25 cellular contexts compared by ENCODE assay signal in genomic region chr9:129313331-129313955, GRCh38.
DNase-seq lines count a peak whose midpoint lies in the region; ATAC-seq and TF ChIP-seq lines count a peak whose summit lies in the region.
"Had no signal": no experiment of that assay in that cellular context is flagged by ENCODE, and none has a peak within 500 bp of the region (broad histone marks: within the 10 kb centered on the region; RNA-seq: fewer than 3 reads in every experiment).

No MANE protein-coding gene starts in this region.

- no peaks in the 10 kb centered on the region for H3K36me3 Mint-ChIP-seq in endodermal cell (ENCODE audit: low read depth)
- H3K36me3 Mint-ChIP-seq: CD4-positive, CD25-positive, alpha-beta regulatory T cell had no signal

- ATAC-seq in Right ventricle myocardium superior (ENCODE audit: poor library complexity) (no peak), upper lobe of right lung (no peak), GM18858 (IDR thresholded peaks at IDR 0.05; ENCODE audit: unreplicated experiment) (no peak)
- ATAC-seq: activated CD8-positive, alpha-beta T cell treated with anti-CD3 and anti-CD28 coated beads for 36 hours had no signal

- no peak overlapping the region for H3K4me3 ChIP-seq in right atrium auricular region
- H3K4me3 ChIP-seq in endodermal cell (ENCODE audit: low read length) = no peak overlapping the region
- no peak overlapping the region for H3K4me3 ChIP-seq in upper lobe of right lung
- no peak overlapping the region for H3K4me3 ChIP-seq in foreskin fibroblast (ENCODE audit: low read depth in 1 of 2, low read length in 2 of 2)
- H3K4me3 ChIP-seq: lung, SJSA1, skin epidermis had no signal

- no peak overlapping the region for H3K27ac ChIP-seq in right atrium auricular region
- no peak overlapping the region for H3K27ac ChIP-seq in endodermal cell (ENCODE audit: low read depth, low read length)
- no peak overlapping the region for H3K27ac ChIP-seq in upper lobe of right lung
- H3K27ac ChIP-seq: brain microvascular endothelial cell, epithelial cell of prostate, KMS-11, SJSA1, skin epidermis had no signal

- H3K27me3 ChIP-seq in right atrium auricular region (no peaks in the 10 kb centered on the region), endodermal cell (ENCODE audit: control insufficient read depth, insufficient read depth, low read length, poor library complexity, severe bottlenecking) (no peaks in the 10 kb centered on the region), upper lobe of right lung (no peaks in the 10 kb centered on the region)
- H3K27me3 ChIP-seq: brain microvascular endothelial cell, SJSA1 had no signal

- H3K9me3 Mint-ChIP-seq in endodermal cell = peaks cover 6% of the 10 kb centered on the region
- H3K9me3 Mint-ChIP-seq: activated CD8-positive, alpha-beta T cell treated with anti-CD3 and anti-CD28 coated beads for 36 hours had no signal

- no peak overlapping the region for H3K27ac Mint-ChIP-seq in endodermal cell
- H3K27ac Mint-ChIP-seq: activated CD8-positive, alpha-beta T cell treated with anti-CD3 and anti-CD28 coated beads for 36 hours had no signal

- 87 to 90% methylated on average over 7 to 10 of the region's 10 CpGs for WGBS in endodermal cell (ENCODE audit: insufficient coverage in 1 of 2, insufficient read length in 1 of 2), 2 experiments

- H3K36me3 ChIP-seq in right atrium auricular region (no peaks in the 10 kb centered on the region), endodermal cell (ENCODE audit: control insufficient read depth, insufficient read depth, low read length) (no peaks in the 10 kb centered on the region), upper lobe of right lung (no peaks in the 10 kb centered on the region)
- H3K36me3 ChIP-seq: brain microvascular endothelial cell, SJSA1 had no signal

- no peaks in the 10 kb centered on the region for H3K9me3 ChIP-seq in right atrium auricular region
- H3K9me3 ChIP-seq in endodermal cell (ENCODE audit: control insufficient read depth, low read length) = no peaks in the 10 kb centered on the region
- H3K9me3 ChIP-seq in upper lobe of right lung = no peaks in the 10 kb centered on the region
- H3K9me3 ChIP-seq: SJSA1 had no signal

- H3K27me3 Mint-ChIP-seq in endodermal cell (ENCODE audit: insufficient read depth) = peaks cover 5% of the 10 kb centered on the region
- H3K27me3 Mint-ChIP-seq: activated CD8-positive, alpha-beta T cell treated with anti-CD3 and anti-CD28 coated beads for 36 hours; CD4-positive, CD25-positive, alpha-beta regulatory T cell had no signal

- no peak overlapping the region for H3K4me3 Mint-ChIP-seq in endodermal cell
- H3K4me3 Mint-ChIP-seq: activated CD8-positive, alpha-beta T cell treated with anti-CD3 and anti-CD28 coated beads for 36 hours; CD4-positive, CD25-positive, alpha-beta regulatory T cell had no signal

- H3K4me1 ChIP-seq in right atrium auricular region (peaks cover 0 to 24% of the 10 kb centered on the region in 2 donors), endodermal cell (ENCODE audit: control insufficient read depth, insufficient read depth, low read length) (no peaks in the 10 kb centered on the region), upper lobe of right lung (peaks cover 32% of the 10 kb centered on the region)
- H3K4me1 ChIP-seq: SJSA1 had no signal

- TF ChIP-seq CTCF in right atrium auricular region (IDR thresholded peaks at IDR 0.05) (no peak), endodermal cell (conservative IDR thresholded peaks at IDR 0.05) (no peak), upper lobe of right lung (IDR thresholded peaks at IDR 0.05) (no peak), foreskin fibroblast (IDR thresholded peaks at IDR 0.05; ENCODE audit: low read depth, low read length) (no peak)

- H3K4me1 Mint-ChIP-seq in endodermal cell = no peaks in the 10 kb centered on the region

- H3K9ac ChIP-seq in endodermal cell (ENCODE audit: extremely low read depth, low read length, poor library complexity, severe bottlenecking) = no peak overlapping the region
- H3K9ac ChIP-seq: KMS-11 had no signal

- DNase-seq in right atrium auricular region (ENCODE audit: low spot score) (peak; percentile 55), Right ventricle myocardium superior (no peak), endodermal cell (peak; percentile 38), posterior vena cava (ENCODE audit: low spot score) (peak; percentile 49), upper lobe of right lung (peak; percentile 37), NCI-H1417 treated with DMSO at 0.1 percent for 48 hours (lab: John Stamatoyannopoulos, UW) (no peak), foreskin fibroblast (no peak)
- DNase-seq: activated CD4-positive, CD25-positive, alpha-beta regulatory T cell; activated CD8-positive, alpha-beta T cell treated with anti-CD3 and anti-CD28 coated beads for 36 hours; activated naive CD4-positive, alpha-beta T cell; amniotic stem cell; brain microvascular endothelial cell; CD4-positive, CD25-positive, alpha-beta regulatory T cell; glutamatergic neuron; MM.1S; NCI-H2081; NCI-H2227 treated with DMSO at 0.1 percent for 48 hours; NCI-H748 treated with DMSO at 0.1 percent for 48 hours; T-helper 1 cell had no signal

- intact Hi-C loops in Right ventricle myocardium superior (cut with DNase I) = no loop called here
- intact Hi-C loops in posterior vena cava (cut with DNase I) = no loop called here
- intact Hi-C loops in upper lobe of right lung (cut with DNase I) = no loop called here

Comparison
In these comparisons a context has a peak if more than half of its experiments do, and no peak if none do; other contexts are left out.
1. DNase-seq: peak in right atrium auricular region (single experiment), endodermal cell (single experiment), posterior vena cava (single experiment) and upper lobe of right lung (single experiment); none in Right ventricle myocardium superior (single experiment), NCI-H1417 treated with DMSO at 0.1 percent for 48 hours (single experiment) and foreskin fibroblast (0 of 2).